ENCODE assay signal across 1 cellular context in genomic region chr20:33651562-33652048, GRCh38.
TF ChIP-seq lines count a peak whose summit lies in the region.

No MANE protein-coding gene starts in this region.

TF ChIP-seq in K562, 482 proteins besides CTCF, POLR2A, EP300 and RAD21 (continues in another document):
- TF ChIP-seq GATA2 (CRISPR knock-in tag; IDR thresholded peaks at IDR 0.05) = 0 out of 2 replicates have a peak, but pooled peaks have one; percentile 18
- TF ChIP-seq ZNF507 (tag; conservative IDR thresholded peaks at IDR 0.05) = no peak
- no peak for TF ChIP-seq ZNF740 (CRISPR knock-in tag; IDR thresholded peaks at IDR 0.05)
- TF ChIP-seq ZNF740 (tag; IDR thresholded peaks at IDR 0.05) = no peak
- TF ChIP-seq ZNF253 (CRISPR knock-in tag; conservative IDR thresholded peaks at IDR 0.05) = no peak
- no peak for TF ChIP-seq NBN (IDR thresholded peaks at IDR 0.05; ENCODE audit: low read depth)
- no peak for TF ChIP-seq PHB (CRISPR knock-in tag; IDR thresholded peaks at IDR 0.05)
- TF ChIP-seq TAF7 (tag; IDR thresholded peaks at IDR 0.05) = no peak
- TF ChIP-seq ZNF707 (CRISPR knock-in tag; conservative IDR thresholded peaks at IDR 0.05) = no peak
- no peak for TF ChIP-seq MAFG (tag; conservative IDR thresholded peaks at IDR 0.05)
- peak; percentile 79 for TF ChIP-seq MEIS2 (IDR thresholded peaks at IDR 0.05; ENCODE audit: partially characterized antibody)
- TF ChIP-seq ZNF146 (CRISPR knock-in tag; IDR thresholded peaks at IDR 0.05; ENCODE audit: unreplicated experiment) = no peak
- TF ChIP-seq DDX20 (tag; IDR thresholded peaks at IDR 0.05; ENCODE audit: low read depth) = no peak
- TF ChIP-seq RBM15 (IDR thresholded peaks at IDR 0.05; ENCODE audit: insufficient read depth, low read length) = no peak
- TF ChIP-seq XRCC4 (IDR thresholded peaks at IDR 0.05; ENCODE audit: extremely low read depth, insufficient read depth, insufficient read length) = no peak
- TF ChIP-seq PCBP1 (IDR thresholded peaks at IDR 0.05; ENCODE audit: low read depth, low read length, poor library complexity, severe bottlenecking) = no peak
- TF ChIP-seq HIVEP1 (CRISPR knock-in tag; IDR thresholded peaks at IDR 0.05) = no peak
- TF ChIP-seq ZNF217 (CRISPR knock-in tag; IDR thresholded peaks at IDR 0.05) = no peak
- no peak for TF ChIP-seq ZNF12 (CRISPR knock-in tag; IDR thresholded peaks at IDR 0.05)
- no peak; the same call in 1 of the 2 replicates for TF ChIP-seq GTF2E2 (tag; IDR thresholded peaks at IDR 0.05)
- TF ChIP-seq KLF1 (tag; IDR thresholded peaks at IDR 0.05) = no peak
- 0 out of 2 replicates have a peak, but pooled peaks have one; percentile 12 for TF ChIP-seq ARID1B (IDR thresholded peaks at IDR 0.05)
- no peak for TF ChIP-seq ILK (tag; IDR thresholded peaks at IDR 0.05; ENCODE audit: borderline replicate concordance, low read depth)
- TF ChIP-seq UBTF (IDR thresholded peaks at IDR 0.05; ENCODE audit: borderline replicate concordance in 1 of 2, low read depth in 2 of 2, low read length in 2 of 2) = no peak
- no peak for TF ChIP-seq HNRNPUL1 (IDR thresholded peaks at IDR 0.05; ENCODE audit: low read length)
- TF ChIP-seq ZNF696 (CRISPR knock-in tag; conservative IDR thresholded peaks at IDR 0.05) = no peak
- no peak for TF ChIP-seq RHOXF2B (CRISPR knock-in tag; conservative IDR thresholded peaks at IDR 0.05)
- no peak for TF ChIP-seq E4F1 (CRISPR knock-in tag; IDR thresholded peaks at IDR 0.05; ENCODE audit: borderline replicate concordance)
- peak; percentile 38 to 57; a peak in 2 of 4 replicates for TF ChIP-seq KDM1A (IDR thresholded peaks at IDR 0.05)
- TF ChIP-seq ZBTB26 (CRISPR knock-in tag; IDR thresholded peaks at IDR 0.05) = no peak
- peak; percentile 31; the same call in 1 of the 2 replicates for TF ChIP-seq CREM (IDR thresholded peaks at IDR 0.05; ENCODE audit: low read depth)
- TF ChIP-seq SRSF9 (IDR thresholded peaks at IDR 0.05; ENCODE audit: borderline replicate concordance, low read depth, low read length) = no peak
- TF ChIP-seq ZNF395 (CRISPR knock-in tag; IDR thresholded peaks at IDR 0.05) = no peak
- TF ChIP-seq FOXP1 (CRISPR knock-in tag; IDR thresholded peaks at IDR 0.05) = no peak
- no peak for TF ChIP-seq CCNT2 (IDR thresholded peaks at IDR 0.05; ENCODE audit: borderline replicate concordance, extremely low read depth, insufficient read length, low read depth, low read length)
- no peak for TF ChIP-seq BHLHE40 (IDR thresholded peaks at IDR 0.05; ENCODE audit: low read length)
- TF ChIP-seq E2F6 (IDR thresholded peaks at IDR 0.05; ENCODE audit: borderline replicate concordance in 1 of 2, extremely low read depth in 1 of 2, insufficient read depth in 1 of 2, insufficient read length in 1 of 2, low read depth in 1 of 2, low read length in 1 of 2, poor library complexity in 1 of 2, severe bottlenecking in 1 of 2) = no peak
- no peak for TF ChIP-seq ZNF280B (CRISPR knock-in tag; IDR thresholded peaks at IDR 0.05)
- TF ChIP-seq THAP12 (CRISPR knock-in tag; IDR thresholded peaks at IDR 0.05) = no peak
- TF ChIP-seq SRSF3 (IDR thresholded peaks at IDR 0.05; ENCODE audit: insufficient read depth, low read length) = no peak
- TF ChIP-seq SMARCA5 (IDR thresholded peaks at IDR 0.05) = no peak
- no peak for TF ChIP-seq THRA (IDR thresholded peaks at IDR 0.05)
- no peak for TF ChIP-seq ZFP1 (CRISPR knock-in tag; IDR thresholded peaks at IDR 0.05)
- no peak for TF ChIP-seq ZNF324 (CRISPR knock-in tag; IDR thresholded peaks at IDR 0.05)
- TF ChIP-seq NFYB (IDR thresholded peaks at IDR 0.05; ENCODE audit: extremely low read depth, insufficient read length) = no peak
- no peak for TF ChIP-seq SMAD1 (IDR thresholded peaks at IDR 0.05; ENCODE audit: low read depth, low read length, partially characterized antibody)
- TF ChIP-seq RCOR1 (IDR thresholded peaks at IDR 0.05; ENCODE audit: borderline replicate concordance in 1 of 2, low read depth in 2 of 2, low read length in 2 of 2) = peak in 1 of 2 experiments; percentile 77; a peak in 2 of 4 replicates
- TF ChIP-seq CBFA2T3 (IDR thresholded peaks at IDR 0.05) = peak; percentile 29; the same call in 1 of the 2 replicates
- no peak for TF ChIP-seq BCL6 (CRISPR knock-in tag; IDR thresholded peaks at IDR 0.05)
- no peak for TF ChIP-seq ZNF280A (IDR thresholded peaks at IDR 0.05; ENCODE audit: low read depth, partially characterized antibody)
- peak; percentile 60; the same call in 1 of the 2 replicates for TF ChIP-seq STAT5A (IDR thresholded peaks at IDR 0.05; ENCODE audit: borderline replicate concordance, low read length)
- no peak for TF ChIP-seq ZNF239 (CRISPR knock-in tag; IDR thresholded peaks at IDR 0.05)
- peak; percentile 42 for TF ChIP-seq TCF3 (CRISPR knock-in tag; IDR thresholded peaks at IDR 0.05)
